In genomic region chr5:164972973-164973372, GRCh38 we compare ENCODE assay signal across 17 cellular contexts.
DNase-seq lines count a peak whose midpoint lies in the region; TF ChIP-seq lines count a peak whose summit lies in the region.
"Had no signal": no experiment of that assay in that cellular context is flagged by ENCODE, and none has a peak within 500 bp of the region (broad histone marks: within the 10 kb centered on the region; RNA-seq: fewer than 3 reads in every experiment).

No MANE protein-coding gene starts in this region.

- no peaks in the 10 kb centered on the region for H3K36me3 ChIP-seq in prostate gland
- H3K36me3 ChIP-seq: BE2C; BLaER1 treated with 17β-estradiol and CSF1 and Interleukin-3, amounts not matched to agents 10 nM and 100 nM had no signal

- no peak for TF ChIP-seq CTCF in C4-2B (conservative IDR thresholded peaks at IDR 0.05)
- no peak for TF ChIP-seq CTCF in LNCaP clone FGC (IDR thresholded peaks at IDR 0.05; ENCODE audit: control insufficient read depth, extremely low read depth, insufficient read depth)
- no peak for TF ChIP-seq CTCF in VCaP (conservative IDR thresholded peaks at IDR 0.05)
- TF ChIP-seq CTCF in prostate gland (IDR thresholded peaks at IDR 0.05) = no peak

- H3K27ac ChIP-seq in C4-2B (peak overlapping the region; percentile 62; the same call in 1 of the 2 replicates), VCaP (peak overlapping the region; percentile 93), prostate gland (peak overlapping the region in 1 of 2 donors; percentile 38)
- H3K27ac ChIP-seq: BLaER1 treated with 17β-estradiol and CSF1 and Interleukin-3, amounts not matched to agents 10 nM and 100 nM; GM23248 had no signal

- H3K4me3 ChIP-seq in LNCaP clone FGC (ENCODE audit: low read depth, low read length) (no peak overlapping the region), prostate gland (no peak overlapping the region)
- H3K4me3 ChIP-seq: BLaER1 treated with 17β-estradiol and CSF1 and Interleukin-3, amounts not matched to agents 10 nM and 100 nM; GM23248 had no signal

- DNase-seq in LNCaP clone FGC (ENCODE audit: low read depth) (peak; percentile 91), prostate gland (ENCODE audit: low spot score) (peak; percentile 26), DMS 273 (lab: John Stamatoyannopoulos, UW; ENCODE audit: unreplicated experiment) (no peak), AG20443 (ENCODE audit: low spot score) (no peak), NCI-H1694 (lab: John Stamatoyannopoulos, UW) (no peak)
- DNase-seq: AML-193; BE2C; Calu3; CD4-positive, alpha-beta memory T cell; COR-L47; DMS153; DND-41; GM23248; H9 had no signal

- no peak for TF ChIP-seq POLR2A in prostate gland (IDR thresholded peaks at IDR 0.05)

- no peaks in the 10 kb centered on the region for H3K4me1 ChIP-seq in prostate gland (replicated peaks)
- H3K4me1 ChIP-seq: BE2C; BLaER1 treated with 17β-estradiol and CSF1 and Interleukin-3, amounts not matched to agents 10 nM and 100 nM had no signal

- intact Hi-C loops in prostate gland (cut with DNase I) = no loop called here

- no peaks in the 10 kb centered on the region for H3K27me3 ChIP-seq in prostate gland (replicated peaks; ENCODE audit: insufficient read depth)
- H3K27me3 ChIP-seq: BE2C; BLaER1 treated with 17β-estradiol and CSF1 and Interleukin-3, amounts not matched to agents 10 nM and 100 nM had no signal

- 0% methylated on average over 1 of the region's 1 CpG for WGBS in prostate gland

- H3K9me3 ChIP-seq in prostate gland = no peaks in the 10 kb centered on the region
- H3K9me3 ChIP-seq: BE2C had no signal

Comparison
In these comparisons a context has a peak if more than half of its experiments do, and no peak if none do; other contexts are left out.
1. DNase-seq: peak in LNCaP clone FGC (single experiment) and prostate gland (single experiment); none in DMS 273 (single experiment), AG20443 (single experiment) and NCI-H1694 (single experiment).